Comparison of ENCODE assay signal across 17 cellular contexts in the genomic region with DNA sequence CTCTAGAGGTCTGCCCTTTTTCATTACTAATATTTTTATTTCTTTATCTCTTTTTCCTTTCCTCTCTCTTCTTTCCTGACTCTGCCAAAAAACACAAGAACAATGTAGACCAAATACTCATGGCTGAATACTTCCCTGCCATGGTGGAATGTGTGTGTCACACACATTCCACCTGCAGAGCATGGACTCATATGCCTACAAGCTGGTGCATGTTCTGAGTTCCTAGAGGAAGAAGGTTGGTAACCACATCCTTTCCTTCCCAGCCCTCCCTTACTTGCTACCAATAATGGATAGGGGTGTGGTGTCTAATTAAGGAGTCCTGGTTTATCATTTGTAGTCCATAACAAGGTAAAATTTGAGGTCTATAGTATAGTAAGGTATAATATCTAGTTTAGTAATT. TPM values are rescaled to one million over a fixed set of nuclear protein-coding genes. Genes with fewer than 3 reads are reported as not detected.
DNase-seq lines count a peak whose midpoint lies in the region; ATAC-seq and TF ChIP-seq lines count a peak whose summit lies in the region.
"Had no signal": no experiment of that assay in that cellular context is flagged by ENCODE, and none has a peak within 500 bp of the region (broad histone marks: within the 10 kb centered on the region; RNA-seq: fewer than 3 reads in every experiment).

No MANE protein-coding gene starts in this region.

- no peaks in the 10 kb centered on the region for H3K27me3 ChIP-seq in upper lobe of left lung
- H3K27me3 ChIP-seq: MG63 had no signal

- no peak for TF ChIP-seq EP300 in upper lobe of left lung (IDR thresholded peaks at IDR 0.05)

- no peak overlapping the region for H3K27ac ChIP-seq in RWPE1
- H3K27ac ChIP-seq in upper lobe of left lung: no peak overlapping the region
- H3K27ac ChIP-seq: C4-2B, GM23248, KMS-11 had no signal

- CTCF ChIA-PET in RWPE1 (lab: Yijun Ruan, JAX): interaction anchor here (0.6 kb wide), 2 partner anchors 24 to 85 kb away, joined by 4 to 7 read pairs; no protein-coding TSS in a partner anchor

- TF ChIP-seq POLR2A in upper lobe of left lung (IDR thresholded peaks at IDR 0.05): no peak

- peak; percentile 92 for ATAC-seq in esophagus mucosa
- ATAC-seq in GM21367 (IDR thresholded peaks at IDR 0.05; ENCODE audit: unreplicated experiment): no peak
- no peak for ATAC-seq in upper lobe of left lung (ENCODE audit: low FRiP score in 2 of 2)

- H3K36me3 ChIP-seq in upper lobe of left lung: no peaks in the 10 kb centered on the region
- H3K36me3 ChIP-seq: MG63 had no signal

- no peak overlapping the region for H3K4me3 ChIP-seq in upper lobe of left lung
- H3K4me3 ChIP-seq: GM23248, MG63 had no signal

- in situ Hi-C loops in ACHN (cut with HindIII; ENCODE audit: low pct_ligation_motif_present, low pct_unique_long_range_greater_than_20kb, low sequenced_read_pairs): no loop called here

- DNase-seq in ACHN: peak; percentile 2
- DNase-seq in RWPE1 (ENCODE audit: low spot score): peak; percentile 99
- DNase-seq in renal cortical epithelial cell (ENCODE audit: low read depth): peak; percentile 71
- no peak for DNase-seq in SK-N-DZ (ENCODE audit: low spot score)
- no peak for DNase-seq in upper lobe of left lung
- DNase-seq: DMS 273 treated with DMSO at 0.1 percent for 48 hours, GM23248, MG63, NCI-H1092, NCI-H510A treated with DMSO at 0.1 percent for 48 hours, Right ventricle myocardium superior had no signal

- no peaks in the 10 kb centered on the region for H3K9me3 ChIP-seq in upper lobe of left lung
- H3K9me3 ChIP-seq: MG63 had no signal

- no peak for TF ChIP-seq CTCF in RWPE1 (conservative IDR thresholded peaks at IDR 0.05; ENCODE audit: low read depth)
- TF ChIP-seq CTCF in upper lobe of left lung (IDR thresholded peaks at IDR 0.05): no peak

- H3K4me1 ChIP-seq in upper lobe of left lung: no peaks in the 10 kb centered on the region

- POLR2A ChIA-PET in RWPE1 (lab: Yijun Ruan, JAX; ENCODE audit: low non-redundant PET): no interaction called here

RNA-seq across cellular contexts. Expression of gene CST9L, which starts 15.2 kb away (rescaled TPM):
- total RNA-seq in esophagus mucosa: not detected
- total RNA-seq in renal cortical epithelial cell: not detected in 2 replicates
- polyA plus RNA-seq in SK-N-DZ (2014; cell fraction: cytosol; rRNA removed): not detected in 2 replicates
- not detected in 2 replicates for polyA plus RNA-seq in SK-N-DZ (2014; cell fraction: nucleus; rRNA removed)
- total RNA-seq in upper lobe of left lung: not detected
- total RNA-seq: A673, Daoy, GM23248, Right ventricle myocardium superior had no signal
- polyA plus RNA-seq: GM23248 had no signal

RNA-seq across cellular contexts. Expression of gene CST9, which starts 22.2 kb away (rescaled TPM):
- total RNA-seq in esophagus mucosa: not detected
- total RNA-seq in renal cortical epithelial cell: not detected in 2 replicates
- not detected in 2 replicates for polyA plus RNA-seq in SK-N-DZ (2014; cell fraction: cytosol; rRNA removed)
- polyA plus RNA-seq in SK-N-DZ (2014; cell fraction: nucleus; rRNA removed): not detected in 2 replicates
- total RNA-seq in upper lobe of left lung: not detected
- total RNA-seq: A673, Daoy, GM23248, Right ventricle myocardium superior had no signal
- polyA plus RNA-seq: GM23248 had no signal

RNA-seq across cellular contexts. Expression of gene CST3, which starts 54.2 kb away (rescaled TPM):
- total RNA-seq in esophagus mucosa (292 TPM), renal cortical epithelial cell (247 and 632 TPM in 2 replicates), upper lobe of left lung (1,000 to 10,000 TPM in 3 of 6 donors, 100 to 1,000 TPM in 3; 201 to 1,402 (median 970) TPM)
- polyA plus RNA-seq in SK-N-DZ (2014; cell fraction: cytosol; rRNA removed): 151 and 158 TPM in 2 replicates
- 50.4 and 85.0 TPM in 2 replicates for polyA plus RNA-seq in SK-N-DZ (2014; cell fraction: nucleus; rRNA removed)

Comparison
In these comparisons a context has a peak if more than half of its experiments do, and no peak if none do; other contexts are left out.
1. DNase-seq: peak in ACHN (single experiment), RWPE1 (single experiment) and renal cortical epithelial cell (single experiment); none in SK-N-DZ (single experiment) and upper lobe of left lung (0 of 2).